Comparison of ENCODE assay signal across 1 cellular context in the genomic region with DNA sequence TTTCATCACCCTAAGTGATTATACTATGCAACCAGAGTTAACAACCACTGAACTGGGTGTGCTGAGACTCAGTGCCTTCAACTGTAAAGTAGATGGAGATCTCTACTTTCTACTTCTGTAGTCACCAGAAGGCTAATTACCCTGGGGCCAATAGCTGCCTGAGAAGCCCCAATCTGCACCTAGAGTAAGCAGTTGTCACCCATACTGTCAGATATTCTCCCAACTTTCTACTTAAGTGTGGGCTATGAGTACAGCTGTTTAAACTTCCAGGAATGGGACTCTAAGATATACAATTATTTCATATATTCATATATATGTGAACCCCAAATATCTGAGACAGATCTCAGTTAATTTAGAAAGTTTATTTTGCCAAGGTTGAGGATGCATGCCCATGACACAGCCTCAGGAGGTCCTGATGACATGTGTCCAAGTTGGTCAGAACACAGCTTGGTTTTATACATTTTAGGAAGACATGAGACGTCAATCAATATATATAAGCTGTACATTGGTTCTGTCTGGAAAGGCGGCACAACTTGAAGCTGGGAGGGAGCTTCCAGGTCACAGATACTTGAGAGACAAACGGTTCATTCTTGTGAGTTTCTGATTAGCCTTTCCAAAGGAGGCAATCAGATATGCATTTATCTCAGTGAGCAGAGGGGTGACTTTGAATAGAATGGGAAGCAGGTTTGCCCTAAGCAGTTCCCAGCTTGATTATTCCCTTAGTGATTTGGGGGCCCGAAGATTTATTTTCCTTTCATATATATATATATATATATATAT.
TF ChIP-seq lines count a peak whose summit lies in the region.

No MANE protein-coding gene starts in this region.

TF ChIP-seq in IMR-90, 13 proteins besides CTCF, POLR2A, EP300 and RAD21 (continued from another document):
- TF ChIP-seq BHLHE40 (IDR thresholded peaks at IDR 0.05; ENCODE audit: low read depth, low read length) (no peak), MAZ (IDR thresholded peaks at IDR 0.05; ENCODE audit: borderline replicate concordance, low read depth, low read length) (no peak)
